In genomic region chr1:107362468-107362867, GRCh38 we compare ENCODE assay signal across 20 cellular contexts.
A peak's percentile ranks its signal among the peaks of the same experiment; 100 is the strongest.
DNase-seq lines count a peak whose midpoint lies in the region; ATAC-seq lines count a peak whose summit lies in the region.
"Had no signal": no experiment of that assay in that cellular context is flagged by ENCODE, and none has a peak within 500 bp of the region (broad histone marks: within the 10 kb centered on the region; RNA-seq: fewer than 3 reads in every experiment).

No MANE protein-coding gene starts in this region.

- intact Hi-C loops in CD4-positive, alpha-beta memory T cell (cut with micrococcal nuclease), result no loop called here

- H3K9me3 Mint-ChIP-seq in natural killer cell treated with Interleukin-12 subunit alpha and Interleukin-12 subunit beta and Interleukin-15 and Interleukin-18, amount 100 ng/mL, for 72 hours, result no peaks in the 10 kb centered on the region
- H3K9me3 Mint-ChIP-seq in CD4-positive, alpha-beta memory T cell, result no peaks in the 10 kb centered on the region
- H3K9me3 Mint-ChIP-seq: activated CD4-positive, alpha-beta T cell treated with anti-CD3 and anti-CD28 coated beads, Interleukin-2, amount 10 ng/mL, durations not matched to agents 7 days and 5 days; mesothelial cell of epicardium had no signal

- H3K4me3 Mint-ChIP-seq in natural killer cell treated with Interleukin-12 subunit alpha and Interleukin-12 subunit beta and Interleukin-15 and Interleukin-18, amount 100 ng/mL, for 72 hours, result no peak overlapping the region
- no peak overlapping the region for H3K4me3 Mint-ChIP-seq in CD4-positive, alpha-beta memory T cell
- H3K4me3 Mint-ChIP-seq: activated CD4-positive, alpha-beta T cell treated with anti-CD3 and anti-CD28 coated beads, Interleukin-2, amount 10 ng/mL, durations not matched to agents 7 days and 5 days; brain; mesothelial cell of epicardium had no signal

- POLR2A ChIA-PET in CD4-positive, alpha-beta memory T cell (lab: Charles Lee; ENCODE audit: partially characterized antibody), result no interaction called here

- no peaks in the 10 kb centered on the region for H3K4me1 ChIP-seq in CD4-positive, alpha-beta memory T cell (ENCODE audit: insufficient read depth, low read length)
- H3K4me1 ChIP-seq: esophagus squamous epithelium, heart left ventricle had no signal

- H3K27ac Mint-ChIP-seq in natural killer cell treated with Interleukin-12 subunit alpha and Interleukin-12 subunit beta and Interleukin-15 and Interleukin-18, amount 100 ng/mL, for 72 hours, result no peak overlapping the region
- H3K27ac Mint-ChIP-seq in CD4-positive, alpha-beta memory T cell, result no peak overlapping the region
- H3K27ac Mint-ChIP-seq: activated CD4-positive, alpha-beta T cell treated with anti-CD3 and anti-CD28 coated beads, Interleukin-2, amount 10 ng/mL, durations not matched to agents 7 days and 5 days; mesothelial cell of epicardium had no signal

- H3K36me3 ChIP-seq in CD4-positive, alpha-beta memory T cell (ENCODE audit: insufficient read depth, low read length), result no peaks in the 10 kb centered on the region
- H3K36me3 ChIP-seq: esophagus squamous epithelium, heart left ventricle had no signal

- no peaks in the 10 kb centered on the region for H3K4me1 Mint-ChIP-seq in natural killer cell treated with Interleukin-12 subunit alpha and Interleukin-12 subunit beta and Interleukin-15 and Interleukin-18, amount 100 ng/mL, for 72 hours (ENCODE audit: low read depth in 2 of 2)
- H3K4me1 Mint-ChIP-seq in CD4-positive, alpha-beta memory T cell, result no peaks in the 10 kb centered on the region
- H3K4me1 Mint-ChIP-seq: activated CD4-positive, alpha-beta T cell treated with anti-CD3 and anti-CD28 coated beads, Interleukin-2, amount 10 ng/mL, durations not matched to agents 7 days and 5 days had no signal

- no peaks in the 10 kb centered on the region for H3K36me3 Mint-ChIP-seq in natural killer cell treated with Interleukin-12 subunit alpha and Interleukin-12 subunit beta and Interleukin-15 and Interleukin-18, amount 100 ng/mL, for 72 hours
- no peaks in the 10 kb centered on the region for H3K36me3 Mint-ChIP-seq in CD4-positive, alpha-beta memory T cell
- H3K36me3 Mint-ChIP-seq: brain, mesothelial cell of epicardium had no signal

- peaks cover 15 to 38% of the 10 kb centered on the region in 2 donors for H3K27me3 Mint-ChIP-seq in natural killer cell treated with Interleukin-12 subunit alpha and Interleukin-12 subunit beta and Interleukin-15 and Interleukin-18, amount 100 ng/mL, for 72 hours
- H3K27me3 Mint-ChIP-seq in CD4-positive, alpha-beta memory T cell, result peaks cover 0 to 1% of the 10 kb centered on the region in 2 donors
- H3K27me3 Mint-ChIP-seq: brain had no signal

- H3K27me3 ChIP-seq in CD4-positive, alpha-beta memory T cell (ENCODE audit: insufficient read depth, low read length), result no peaks in the 10 kb centered on the region
- H3K27me3 ChIP-seq: dorsolateral prefrontal cortex, esophagus squamous epithelium, heart left ventricle had no signal

- CTCF ChIA-PET in CD4-positive, alpha-beta memory T cell (lab: Charles Lee; ENCODE audit: partially characterized antibody), result no interaction called here

- peak; percentile 30 for DNase-seq in NCI-H69 (lab: John Stamatoyannopoulos, UW)
- no peak for DNase-seq in C1 segment of cervical spinal cord (lab: John Stamatoyannopoulos, UW)
- DNase-seq in natural killer cell treated with Interleukin-12 subunit alpha and Interleukin-12 subunit beta and Interleukin-15 and Interleukin-18, amount 100 ng/mL, for 72 hours (ENCODE audit: low spot score), result no peak
- no peak for DNase-seq in CD4-positive, alpha-beta memory T cell
- DNase-seq in dedifferentiated amniotic fluid mesenchymal stem cell (ENCODE audit: extremely low spot score), result no peak
- DNase-seq: activated CD4-positive, alpha-beta T cell treated with anti-CD3 and anti-CD28 coated beads, Interleukin-2, amount 10 ng/mL, durations not matched to agents 7 days and 5 days; activated naive CD4-positive, alpha-beta T cell treated with anti-CD3 and anti-CD28 coated beads, Interleukin-2, amount 50 U/mL, for 16 hours; dorsolateral prefrontal cortex; esophagus squamous epithelium; heart left ventricle; kidney; SK-N-SH; stimulated activated CD8-positive, alpha-beta memory T cell treated with anti-CD3 and anti-CD28 coated beads, Interleukin-4, amount 100 ng/mL, for 48 hours had no signal

- no peak overlapping the region for H3K27ac ChIP-seq in CD4-positive, alpha-beta memory T cell (ENCODE audit: low read depth, low read length)
- H3K27ac ChIP-seq: dorsolateral prefrontal cortex, esophagus squamous epithelium, heart left ventricle had no signal

- H3K9me3 ChIP-seq in CD4-positive, alpha-beta memory T cell (ENCODE audit: control insufficient read depth in 1 of 2, low read length in 2 of 2), result no peaks in the 10 kb centered on the region
- H3K9me3 ChIP-seq: esophagus squamous epithelium, heart left ventricle, SK-N-SH had no signal

- H3K4me3 ChIP-seq in CD4-positive, alpha-beta memory T cell (ENCODE audit: low read length in 2 of 2), result no peak overlapping the region
- H3K4me3 ChIP-seq: dorsolateral prefrontal cortex, esophagus squamous epithelium, heart left ventricle had no signal

- peak; percentile 65 for ATAC-seq in GM18519 (IDR thresholded peaks at IDR 0.05; ENCODE audit: low FRiP score, unreplicated experiment)
- peak; percentile 57 for ATAC-seq in GM21447 (IDR thresholded peaks at IDR 0.05; ENCODE audit: unreplicated experiment)
- peak; percentile 65 for ATAC-seq in HG02884 (IDR thresholded peaks at IDR 0.05; ENCODE audit: unreplicated experiment)
- no peak for ATAC-seq in natural killer cell treated with Interleukin-12 subunit alpha and Interleukin-12 subunit beta and Interleukin-15 and Interleukin-18, amount 100 ng/mL, for 72 hours
- ATAC-seq: heart left ventricle, Panc1, sciatic nerve had no signal

Comparison
In these comparisons a context has a peak if more than half of its experiments do, and no peak if none do; other contexts are left out.
1. ATAC-seq: peak in GM18519 (single experiment), GM21447 (single experiment) and HG02884 (single experiment); none in natural killer cell treated with Interleukin-12 subunit alpha and Interleukin-12 subunit beta and Interleukin-15 and Interleukin-18, amount 100 ng/mL, for 72 hours (0 of 2).